Comparison of ENCODE assay signal across 21 cellular contexts in genomic region chr5:962801-963200, GRCh38. TPM values are rescaled to one million over a fixed set of nuclear protein-coding genes. Genes with fewer than 3 reads are reported as not detected.
DNase-seq lines count a peak whose midpoint lies in the region; ATAC-seq and TF ChIP-seq lines count a peak whose summit lies in the region.
"Had no signal": no experiment of that assay in that cellular context is flagged by ENCODE, and none has a peak within 500 bp of the region (broad histone marks: within the 10 kb centered on the region; RNA-seq: fewer than 3 reads in every experiment).

No MANE protein-coding gene starts in this region.

- H3K36me3 Mint-ChIP-seq in activated T-helper 1 cell treated with anti-CD3 and anti-CD28 coated beads, Interleukin-12 subunit alpha, Interleukin-12 subunit beta, Interleukin-2, Interleukin-4 antibody, amounts not matched to agents 30 ng/mL and 10 ng/mL and 1 ng/mL, durations not matched to agents 14 hours and 24 hours and 36 hours (ENCODE audit: low read depth), result no peaks in the 10 kb centered on the region
- H3K36me3 Mint-ChIP-seq: activated naive CD4-positive, alpha-beta T cell treated with anti-CD3 and anti-CD28 coated beads, Interleukin-2, amount 50 U/mL, for 72 hours; IgD-negative memory B cell; stimulated activated effector memory CD8-positive, alpha-beta T cell treated with anti-CD3 and anti-CD28 coated beads, Interleukin-12 subunit alpha, Interleukin-12 subunit beta, amount 100 ng/mL, for 72 hours; T-cell had no signal

- TF ChIP-seq CTCF in RWPE1 (conservative IDR thresholded peaks at IDR 0.05; ENCODE audit: low read depth) (no peak), stomach (IDR thresholded peaks at IDR 0.05) (no peak)

- H3K27ac Mint-ChIP-seq in stimulated activated naive CD8-positive, alpha-beta T cell treated with anti-CD3 and anti-CD28 coated beads, Interleukin-15, amount 100 ng/mL, for 72 hours, result no peak overlapping the region
- H3K27ac Mint-ChIP-seq in activated T-helper 1 cell treated with anti-CD3 and anti-CD28 coated beads, Interleukin-12 subunit alpha, Interleukin-12 subunit beta, Interleukin-2, Interleukin-4 antibody, amounts not matched to agents 30 ng/mL and 10 ng/mL and 1 ng/mL, durations not matched to agents 14 hours and 24 hours and 36 hours, result peak overlapping the region; percentile 90
- H3K27ac Mint-ChIP-seq: IgD-negative memory B cell, progenitor cell of endocrine pancreas had no signal

- peaks cover 6 to 35% (median 33%) of the 10 kb centered on the region in 4 donors for H3K4me1 ChIP-seq in stomach
- H3K4me1 ChIP-seq: ascending aorta had no signal

- no peak for TF ChIP-seq EP300 in stomach (IDR thresholded peaks at IDR 0.05)

- intact Hi-C loops in activated T-helper 1 cell treated with anti-CD3 and anti-CD28 coated beads, Interleukin-12 subunit alpha, Interleukin-12 subunit beta, Interleukin-2, Interleukin-4 antibody, amounts not matched to agents 30 ng/mL and 10 ng/mL and 1 ng/mL, durations not matched to agents 14 hours and 24 hours and 36 hours (cut with micrococcal nuclease), result loop anchor here (5.0 kb wide), 1 partner anchor 150 kb away; the partner anchor contains the start of gene SLC12A7
- intact Hi-C loops in stomach (cut with DNase I; ENCODE audit: low total_unique reads), result no loop called here

- peaks cover 59% of the 10 kb centered on the region for H3K27me3 Mint-ChIP-seq in stimulated activated naive CD8-positive, alpha-beta T cell treated with anti-CD3 and anti-CD28 coated beads, Interleukin-15, amount 100 ng/mL, for 72 hours
- H3K27me3 Mint-ChIP-seq in activated T-helper 1 cell treated with anti-CD3 and anti-CD28 coated beads, Interleukin-12 subunit alpha, Interleukin-12 subunit beta, Interleukin-2, Interleukin-4 antibody, amounts not matched to agents 30 ng/mL and 10 ng/mL and 1 ng/mL, durations not matched to agents 14 hours and 24 hours and 36 hours (ENCODE audit: insufficient read depth), result no peaks in the 10 kb centered on the region

- POLR2A ChIA-PET in RWPE1 (lab: Yijun Ruan, JAX; ENCODE audit: low non-redundant PET), result no interaction called here

- DNase-seq in stimulated activated naive CD8-positive, alpha-beta T cell treated with anti-CD3 and anti-CD28 coated beads, Interleukin-15, amount 100 ng/mL, for 72 hours, result no peak
- DNase-seq in stimulated activated naive CD8-positive, alpha-beta T cell treated with anti-CD3 and anti-CD28 coated beads, Interleukin-15, Interleukin-2, amounts not matched to agents 100 U/mL and 50 U/mL, for 24 hours, result no peak
- DNase-seq in activated T-helper 1 cell treated with anti-CD3 and anti-CD28 coated beads, Interleukin-12 subunit alpha, Interleukin-12 subunit beta, Interleukin-2, Interleukin-4 antibody, amounts not matched to agents 30 ng/mL and 10 ng/mL and 1 ng/mL, durations not matched to agents 14 hours and 24 hours and 36 hours (ENCODE audit: low spot score), result no peak
- DNase-seq in mesenteric fat pad (ENCODE audit: low spot score) (peak; percentile 75), RWPE1 (ENCODE audit: low spot score) (no peak), GOT3 (lab: John Stamatoyannopoulos, UW) (no peak), stomach (no peak)
- DNase-seq: caudate nucleus, dermis blood vessel endothelial cell, MG63, NCI-H1417 treated with DMSO at 0.1 percent for 48 hours, NCI-H2107, NCI-H446, PC-3 had no signal

- TF ChIP-seq POLR2A in stomach (IDR thresholded peaks at IDR 0.05), result no peak

- H3K27ac ChIP-seq in RWPE1 (no peak overlapping the region), stomach (peak overlapping the region in 2 of 5 donors; percentile 25 to 50)
- H3K27ac ChIP-seq: ascending aorta, thoracic aorta had no signal

- WGBS in stomach, 5 donors, result 93 to 97% (median 95%) methylated on average over 7 to 12 of the region's 12 CpGs

- peaks cover 68% of the 10 kb centered on the region for H3K4me1 Mint-ChIP-seq in stimulated activated naive CD8-positive, alpha-beta T cell treated with anti-CD3 and anti-CD28 coated beads, Interleukin-15, amount 100 ng/mL, for 72 hours
- H3K4me1 Mint-ChIP-seq in activated T-helper 1 cell treated with anti-CD3 and anti-CD28 coated beads, Interleukin-12 subunit alpha, Interleukin-12 subunit beta, Interleukin-2, Interleukin-4 antibody, amounts not matched to agents 30 ng/mL and 10 ng/mL and 1 ng/mL, durations not matched to agents 14 hours and 24 hours and 36 hours (ENCODE audit: low read depth), result peaks cover 28% of the 10 kb centered on the region

- CTCF ChIA-PET in RWPE1 (lab: Yijun Ruan, JAX), result no interaction called here

- no peaks in the 10 kb centered on the region for H3K36me3 ChIP-seq in stomach
- H3K36me3 ChIP-seq: ascending aorta, MG63, thoracic aorta had no signal

- H3K4me3 Mint-ChIP-seq in stimulated activated naive CD8-positive, alpha-beta T cell treated with anti-CD3 and anti-CD28 coated beads, Interleukin-15, amount 100 ng/mL, for 72 hours, result peak overlapping the region; percentile 94 to 95
- no peak overlapping the region for H3K4me3 Mint-ChIP-seq in activated T-helper 1 cell treated with anti-CD3 and anti-CD28 coated beads, Interleukin-12 subunit alpha, Interleukin-12 subunit beta, Interleukin-2, Interleukin-4 antibody, amounts not matched to agents 30 ng/mL and 10 ng/mL and 1 ng/mL, durations not matched to agents 14 hours and 24 hours and 36 hours
- H3K4me3 Mint-ChIP-seq: IgD-negative memory B cell had no signal

- no peaks in the 10 kb centered on the region for H3K9me3 Mint-ChIP-seq in stimulated activated naive CD8-positive, alpha-beta T cell treated with anti-CD3 and anti-CD28 coated beads, Interleukin-15, amount 100 ng/mL, for 72 hours
- H3K9me3 Mint-ChIP-seq in activated T-helper 1 cell treated with anti-CD3 and anti-CD28 coated beads, Interleukin-12 subunit alpha, Interleukin-12 subunit beta, Interleukin-2, Interleukin-4 antibody, amounts not matched to agents 30 ng/mL and 10 ng/mL and 1 ng/mL, durations not matched to agents 14 hours and 24 hours and 36 hours, result no peaks in the 10 kb centered on the region
- H3K9me3 Mint-ChIP-seq: activated naive CD4-positive, alpha-beta T cell treated with anti-CD3 and anti-CD28 coated beads, Interleukin-2, amount 50 U/mL, for 72 hours; IgD-negative memory B cell; stimulated activated effector memory CD8-positive, alpha-beta T cell treated with anti-CD3 and anti-CD28 coated beads, Interleukin-12 subunit alpha, Interleukin-12 subunit beta, amount 100 ng/mL, for 72 hours; T-cell had no signal

- no peaks in the 10 kb centered on the region for H3K9me3 ChIP-seq in stomach
- H3K9me3 ChIP-seq: ascending aorta, thoracic aorta had no signal

- peaks cover 0 to 59% (median 0%) of the 10 kb centered on the region in 3 donors for H3K27me3 ChIP-seq in stomach
- H3K27me3 ChIP-seq: ascending aorta, MG63 had no signal

- H3K4me3 ChIP-seq in stomach, result no peak overlapping the region
- H3K4me3 ChIP-seq: ascending aorta, MG63, thoracic aorta had no signal

- ATAC-seq in stimulated activated naive CD8-positive, alpha-beta T cell treated with anti-CD3 and anti-CD28 coated beads, Interleukin-15, amount 100 ng/mL, for 72 hours, result no peak
- no peak for ATAC-seq in stimulated activated naive CD8-positive, alpha-beta T cell treated with anti-CD3 and anti-CD28 coated beads, Interleukin-15, Interleukin-2, amounts not matched to agents 100 U/mL and 50 U/mL, for 24 hours
- ATAC-seq: PC-3 had no signal

RNA-seq across cellular contexts. Expression of gene NKD2, which starts 45.8 kb away (rescaled TPM):
- 2.9 and 3.2 TPM in 2 replicates for total RNA-seq in activated T-helper 1 cell treated with anti-CD3 and anti-CD28 coated beads, Interleukin-12 subunit alpha, Interleukin-12 subunit beta, Interleukin-2, Interleukin-4 antibody, amounts not matched to agents 30 ng/mL and 10 ng/mL and 1 ng/mL, durations not matched to agents 14 hours and 24 hours and 36 hours
- 17.1 TPM for total RNA-seq in mesenteric fat pad
- 10 to 100 TPM in 1 of 5 donors, 1 to 10 TPM in 2, not detected in 2; 1.8 to 13.6 (median 4.4) TPM for total RNA-seq in stomach
- 10 to 100 TPM in 2 of 3 donors, 1 to 10 TPM in 1; 5.3 to 12.8 (median 10.5) TPM for polyA plus RNA-seq in stomach
- polyA plus RNA-seq: IgD-negative memory B cell had no signal
